ENCODE assay signal across 20 cellular contexts in genomic region chr21:46002841-46003574, GRCh38. TPM values are rescaled to one million over a fixed set of nuclear protein-coding genes. Genes with fewer than 3 reads are reported as not detected.
DNase-seq lines count a peak whose midpoint lies in the region; ATAC-seq and TF ChIP-seq lines count a peak whose summit lies in the region.
"Had no signal": no experiment of that assay in that cellular context is flagged by ENCODE, and none has a peak within 500 bp of the region (broad histone marks: within the 10 kb centered on the region; RNA-seq: fewer than 3 reads in every experiment).

No MANE protein-coding gene starts in this region.

- H3K23ac ChIP-seq in H9 (ENCODE audit: insufficient read length, low read depth, low read length) = no peak overlapping the region

- H4K20me1 ChIP-seq in DND-41 (ENCODE audit: insufficient read depth, low read length) (no peaks in the 10 kb centered on the region), H9 (ENCODE audit: control insufficient read depth, insufficient read depth, insufficient read length) (no peaks in the 10 kb centered on the region), osteoblast (ENCODE audit: insufficient read depth, low read length) (peaks cover 22% of the 10 kb centered on the region)

- DNase-seq in DND-41 (peak; percentile 3), H9 (peak; percentile 25), glutamatergic neuron (peak; percentile 21), osteoblast (ENCODE audit: insufficient read length, low spot score, missing footprints) (peak; percentile 86), NCI-H345 treated with DMSO at 0.1 percent for 48 hours (lab: John Stamatoyannopoulos, UW; ENCODE audit: unreplicated experiment) (no peak), UCSD-AML1 (lab: John Stamatoyannopoulos, UW; ENCODE audit: unreplicated experiment) (no peak), NCI-H345 (lab: John Stamatoyannopoulos, UW) (no peak)
- no peak for DNase-seq in activated CD4-positive, CD25-positive, alpha-beta regulatory T cell treated with anti-CD3 and anti-CD28 coated beads, Interleukin-2, amount 50 U/mL, for 72 hours
- DNase-seq: effector memory CD4-positive, alpha-beta T cell; NCI-H146; NCI-H2227 treated with DMSO at 0.1 percent for 48 hours; NK-92 treated with Interleukin-12 subunit alpha and Interleukin-12 subunit beta, amount 100 ng/mL, for 24 hours; stimulated activated naive B cell treated with anti-CD40 and anti-IgM and Interleukin-4, amounts not matched to agents 10 μg/mL and 1 μg/mL and 100 μg/mL, for 72 hours had no signal

- H3K36me3 ChIP-seq in DND-41 (ENCODE audit: insufficient read depth, low read length) (no peaks in the 10 kb centered on the region), osteoblast (ENCODE audit: insufficient read depth, low read length) (peaks cover 67% of the 10 kb centered on the region)

- H3K27ac Mint-ChIP-seq in H9 (no peak overlapping the region), glutamatergic neuron (ENCODE audit: unreplicated experiment) (no peak overlapping the region)
- H3K27ac Mint-ChIP-seq: activated naive CD8-positive, alpha-beta T cell; B cell; stimulated activated naive B cell treated with anti-CD40 and anti-IgM and Interleukin-4, amounts not matched to agents 10 μg/mL and 1 μg/mL and 100 μg/mL, for 72 hours; type B pancreatic cell had no signal

- H4K8ac ChIP-seq in H9 (replicated peaks; ENCODE audit: insufficient read length, low read depth, low read length) = no peak overlapping the region

- H3K27me3 Mint-ChIP-seq in H9 (ENCODE audit: low read depth) (no peaks in the 10 kb centered on the region), glutamatergic neuron (ENCODE audit: unreplicated experiment) (peaks cover 11% of the 10 kb centered on the region)
- H3K27me3 Mint-ChIP-seq: activated naive CD8-positive, alpha-beta T cell; B cell; stimulated activated naive B cell treated with anti-CD40 and anti-IgM and Interleukin-4, amounts not matched to agents 10 μg/mL and 1 μg/mL and 100 μg/mL, for 72 hours; type B pancreatic cell had no signal

- no peak for ATAC-seq in DND-41 (ENCODE audit: insufficient read depth, low read depth)
- ATAC-seq: left lung; stimulated activated naive B cell treated with anti-CD40 and anti-IgM and Interleukin-4, amounts not matched to agents 10 μg/mL and 1 μg/mL and 100 μg/mL, for 72 hours had no signal

- H3K4me1 ChIP-seq in DND-41 (ENCODE audit: insufficient read depth, low read length) (no peaks in the 10 kb centered on the region), H9 (ENCODE audit: insufficient read depth, low read length) (no peaks in the 10 kb centered on the region), osteoblast (ENCODE audit: insufficient read depth, low read length) (no peaks in the 10 kb centered on the region)
- H3K4me1 ChIP-seq: left lung, psoas muscle had no signal

- H4K5ac ChIP-seq in H9 (ENCODE audit: insufficient read length, low read depth, low read length) = no peak overlapping the region

- H3K79me1 ChIP-seq in H9 (ENCODE audit: insufficient read depth, low read depth, low read length, poor library complexity, severe bottlenecking) = no peaks in the 10 kb centered on the region

- TF ChIP-seq CTCF in DND-41 (IDR thresholded peaks at IDR 0.05; ENCODE audit: borderline replicate concordance, extremely low read depth, low read length, poor library complexity, severe bottlenecking) = no peak
- no peak for TF ChIP-seq CTCF in H9 (conservative IDR thresholded peaks at IDR 0.05)
- no peak for TF ChIP-seq CTCF in glutamatergic neuron (IDR thresholded peaks at IDR 0.05; ENCODE audit: partially characterized antibody, unreplicated experiment)
- no peak for TF ChIP-seq CTCF in osteoblast (IDR thresholded peaks at IDR 0.05; ENCODE audit: extremely low read depth, low read depth, low read length)

- H3T11ph ChIP-seq in H9 (ENCODE audit: low read length) = no peak overlapping the region

- H3K14ac ChIP-seq in H9 (ENCODE audit: insufficient read depth, low read length) = no peak overlapping the region

- no peak overlapping the region for H2AK5ac ChIP-seq in H9 (ENCODE audit: insufficient read length, low read length)

- no CpG with 5 or more reads among the region's 54 CpGs for WGBS in H9 (ENCODE audit: extremely low coverage, insufficient read length, low lambda C conversion rate)

- no peaks in the 10 kb centered on the region for H3K79me2 ChIP-seq in DND-41 (ENCODE audit: insufficient read depth, low read length)
- H3K79me2 ChIP-seq in H9 (ENCODE audit: insufficient read depth, low read length) = no peaks in the 10 kb centered on the region
- H3K79me2 ChIP-seq in osteoblast (ENCODE audit: insufficient read depth, low read length) = peaks cover 2% of the 10 kb centered on the region

- H3K4me3 ChIP-seq in DND-41 (ENCODE audit: low read depth in 1 of 2, low read length in 2 of 2) (no peak overlapping the region), osteoblast (ENCODE audit: insufficient read depth, low read length) (no peak overlapping the region)
- H3K4me3 ChIP-seq: left lung, psoas muscle had no signal

- H3K27ac ChIP-seq in DND-41 (ENCODE audit: low read length) = no peak overlapping the region
- H3K27ac ChIP-seq in H9 (ENCODE audit: insufficient read length, low read depth, low read length) = no peak overlapping the region
- no peak overlapping the region for H3K27ac ChIP-seq in osteoblast (ENCODE audit: low read depth, low read length)
- H3K27ac ChIP-seq: left lung, psoas muscle, RWPE1, VCaP had no signal

- no peak overlapping the region for H2BK120ac ChIP-seq in H9 (ENCODE audit: low read depth, low read length, poor library complexity, severe bottlenecking)

- H3K27me3 ChIP-seq in DND-41 (ENCODE audit: insufficient read depth, low read length, poor library complexity) (no peaks in the 10 kb centered on the region), H9 (ENCODE audit: insufficient read depth, low read length) (no peaks in the 10 kb centered on the region), osteoblast (ENCODE audit: insufficient read depth, low read length) (no peaks in the 10 kb centered on the region)
- H3K27me3 ChIP-seq: left lung had no signal

- no peak overlapping the region for H2BK12ac ChIP-seq in H9 (ENCODE audit: insufficient read length, low read depth, low read length)

- no peak overlapping the region for H2BK20ac ChIP-seq in H9 (ENCODE audit: low read depth, low read length, poor library complexity, severe bottlenecking)

- no peak overlapping the region for H2BK15ac ChIP-seq in H9 (ENCODE audit: low read depth, low read length)

- H3K4me3 Mint-ChIP-seq in H9 (no peak overlapping the region), glutamatergic neuron (ENCODE audit: unreplicated experiment) (no peak overlapping the region)
- H3K4me3 Mint-ChIP-seq: activated naive CD8-positive, alpha-beta T cell; B cell; stimulated activated naive B cell treated with anti-CD40 and anti-IgM and Interleukin-4, amounts not matched to agents 10 μg/mL and 1 μg/mL and 100 μg/mL, for 72 hours; type B pancreatic cell had no signal

- H2AFZ ChIP-seq in DND-41 (ENCODE audit: low read depth, low read length) = no peak overlapping the region
- no peak overlapping the region for H2AFZ ChIP-seq in H9 (ENCODE audit: low read length)
- H2AFZ ChIP-seq in osteoblast (ENCODE audit: low read length) = no peak overlapping the region

- H3K4ac ChIP-seq in H9 (ENCODE audit: low read depth, low read length) = no peak overlapping the region

- no peak overlapping the region for H4K91ac ChIP-seq in H9 (ENCODE audit: insufficient read length, low read depth, low read length)

- H3K9me3 Mint-ChIP-seq in H9 (peaks cover 3 to 5% of the 10 kb centered on the region in 2 experiments; a peak in 2 of 5 replicates), glutamatergic neuron (ENCODE audit: unreplicated experiment) (peaks cover 7% of the 10 kb centered on the region)
- H3K9me3 Mint-ChIP-seq: type B pancreatic cell had no signal

- H3K36me3 Mint-ChIP-seq in H9 (ENCODE audit: insufficient read depth in 1 of 3, low read depth in 3 of 3) (peaks cover 14 to 35% (median 16%) of the 10 kb centered on the region in 3 experiments), glutamatergic neuron (ENCODE audit: unreplicated experiment) (peaks cover 12% of the 10 kb centered on the region)
- H3K36me3 Mint-ChIP-seq: activated naive CD8-positive, alpha-beta T cell; type B pancreatic cell had no signal

- no peak overlapping the region for H2BK5ac ChIP-seq in H9 (ENCODE audit: insufficient read length, low read length)

- no peak overlapping the region for H3K18ac ChIP-seq in H9 (ENCODE audit: insufficient read length, low read depth, low read length)

- H3K4me1 Mint-ChIP-seq in H9 (no peaks in the 10 kb centered on the region), glutamatergic neuron (ENCODE audit: low read depth, unreplicated experiment) (peaks cover 2% of the 10 kb centered on the region)
- H3K4me1 Mint-ChIP-seq: B cell had no signal

- H3K9ac ChIP-seq in DND-41 (ENCODE audit: low read depth, low read length) (no peak overlapping the region), H9 (ENCODE audit: extremely low read depth, insufficient read length, low read length) (no peak overlapping the region)

- no peaks in the 10 kb centered on the region for H3K23me2 ChIP-seq in H9 (ENCODE audit: insufficient read length, low read depth, low read length, poor library complexity, severe bottlenecking)

- no peak overlapping the region for H3K4me2 ChIP-seq in DND-41 (ENCODE audit: insufficient read depth, low read length)
- no peak overlapping the region for H3K4me2 ChIP-seq in H9 (ENCODE audit: insufficient read depth, insufficient read length, low read length)
- H3K4me2 ChIP-seq in osteoblast (ENCODE audit: insufficient read depth, low read length) = no peak overlapping the region

- no peak overlapping the region for H3K56ac ChIP-seq in H9 (ENCODE audit: insufficient read length, low read depth, low read length)

- H3K9me3 ChIP-seq in DND-41 (ENCODE audit: insufficient read depth, low read length, severe bottlenecking) = no peaks in the 10 kb centered on the region
- H3K9me3 ChIP-seq in H9 (ENCODE audit: control insufficient read depth, low read depth, low read length) = no peaks in the 10 kb centered on the region
- H3K9me3 ChIP-seq in osteoblast (ENCODE audit: low read depth, low read length) = no peaks in the 10 kb centered on the region
- H3K9me3 ChIP-seq: psoas muscle had no signal

RNA-seq across cellular contexts. Expression of gene COL6A1, which starts 21.4 kb away (rescaled TPM):
- total RNA-seq in H9 (2021) (193 and 194 TPM in 2 replicates), glutamatergic neuron (ENCODE audit: unreplicated experiment) (407 TPM), osteoblast (1,531 and 1,612 TPM in 2 replicates)

Comparison
In these comparisons a context has a peak if more than half of its experiments do, and no peak if none do; other contexts are left out.
1. DNase-seq: peak in DND-41 (single experiment), H9 (single experiment), glutamatergic neuron (single experiment) and osteoblast (single experiment); none in activated CD4-positive, CD25-positive, alpha-beta regulatory T cell treated with anti-CD3 and anti-CD28 coated beads, Interleukin-2, amount 50 U/mL, for 72 hours (single experiment), NCI-H345 treated with DMSO at 0.1 percent for 48 hours (single experiment), UCSD-AML1 (single experiment) and NCI-H345 (single experiment).